In the genomic region with DNA sequence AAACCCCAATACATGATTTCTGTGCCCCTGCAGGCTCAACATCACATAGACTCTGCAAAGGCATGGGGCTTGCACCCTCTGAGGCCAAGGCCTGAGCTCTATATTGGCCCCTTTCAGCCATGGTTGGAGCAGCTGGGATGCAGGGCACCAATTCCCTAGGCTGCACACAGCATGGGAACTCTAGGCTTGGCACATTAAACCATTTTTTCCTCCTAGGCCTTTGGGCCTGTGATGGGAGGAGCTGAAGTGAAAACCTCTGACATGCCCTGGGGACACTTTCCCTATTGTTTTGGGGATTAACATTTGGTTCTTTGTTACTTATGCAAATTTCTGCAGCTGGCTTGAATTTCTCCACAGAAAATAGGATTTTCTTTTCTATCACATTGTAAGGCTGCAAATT, we compare ENCODE assay signal across 34 cellular contexts.
"Had no signal": no experiment of that assay in that cellular context is flagged by ENCODE, and none has a peak within 500 bp of the region (broad histone marks: within the 10 kb centered on the region; RNA-seq: fewer than 3 reads in every experiment).

No MANE protein-coding gene starts in this region.

- H3K27me3 ChIP-seq: adrenal gland, body of pancreas, cardiac muscle cell had no signal

- H3K36me3 ChIP-seq: adrenal gland, cardiac muscle cell had no signal

- FAIRE-seq: astrocyte, bronchial epithelial cell, TTC549 had no signal

- H3K27ac ChIP-seq: adrenal gland, body of pancreas, cardiac muscle cell, VCaP had no signal

- DNase-seq: activated B cell treated with CpG ODN at 0.5 μM for 24 hours; activated CD4-positive, alpha-beta memory T cell treated with anti-CD3 and anti-CD28 coated beads for 36 hours; activated CD4-positive, alpha-beta T cell treated with anti-CD3 and anti-CD28 coated beads for 4 hours; activated CD4-positive, alpha-beta T cell treated with anti-CD3 and anti-CD28 coated beads, Interleukin-2, amount 10 ng/mL, durations not matched to agents 24 days and 14 days; activated CD4-positive, alpha-beta T cell treated with anti-CD3 and anti-CD28 coated beads, Interleukin-2, amount 50 U/mL, for 1 hour; activated CD4-positive, alpha-beta T cell treated with anti-CD3 and anti-CD28 coated beads, Interleukin-2, amount 50 U/mL, for 4 hours; activated CD4-positive, CD25-positive, alpha-beta regulatory T cell treated with anti-CD3 and anti-CD28 coated beads, Interleukin-2, amount 50 U/mL, for 72 hours; activated CD8-positive, alpha-beta memory T cell treated with anti-CD3 and anti-CD28 coated beads, Interleukin-2, amount 50 U/mL, for 4 hours; activated CD8-positive, alpha-beta T cell treated with anti-CD3 and anti-CD28 coated beads for 36 hours; activated effector memory CD4-positive, alpha-beta T cell treated with anti-CD3 and anti-CD28 coated beads, Interleukin-2, amount 50 U/mL, for 16 hours; activated gamma-delta T cell treated with Interleukin-2 at 50 U/mL for 16 hours; activated naive CD4-positive, alpha-beta T cell; activated naive CD4-positive, alpha-beta T cell treated with anti-CD3 and anti-CD28 coated beads for 36 hours; activated naive CD4-positive, alpha-beta T cell treated with anti-CD3 and anti-CD28 coated beads, Interleukin-2, amount 50 U/mL, for 16 hours; activated naive CD8-positive, alpha-beta T cell treated with anti-CD3 and anti-CD28 coated beads for 36 hours; activated T-cell treated with anti-CD3 and anti-CD28 coated beads for 4 hours; activated T-cell treated with anti-CD3 and anti-CD28 coated beads, Interleukin-2, amount 50 U/mL, for 1 hour; activated T-cell treated with anti-CD3 and anti-CD28 coated beads, Interleukin-2, amount 50 U/mL, for 4 hours; activated T-cell treated with anti-CD3 and anti-CD28 coated beads, Interleukin-2, amount 50 U/mL, for 72 hours; adrenal gland; amniotic stem cell; aorta; body of pancreas; central memory CD4-positive, alpha-beta T cell; T-helper 1 cell; T-helper 2 cell; T-helper 9 cell had no signal

- H3K4me1 ChIP-seq: adrenal gland, body of pancreas had no signal

- ATAC-seq: activated CD8-positive, alpha-beta T cell treated with anti-CD3 and anti-CD28 coated beads for 36 hours; activated naive CD4-positive, alpha-beta T cell treated with anti-CD3 and anti-CD28 coated beads, Interleukin-2, amount 50 U/mL, for 72 hours; activated T-cell treated with anti-CD3 and anti-CD28 coated beads, Interleukin-2, amount 50 U/mL, for 4 hours; activated T-cell treated with anti-CD3 and anti-CD28 coated beads, Interleukin-2, amount 50 U/mL, for 72 hours; activated T-helper 17 cell treated with anti-CD3 and anti-CD28 coated beads, Interleukin-2, amount 50 U/mL, for 72 hours; body of pancreas had no signal

- H3K4me3 ChIP-seq: adrenal gland, body of pancreas, cardiac muscle cell had no signal
